Comparison of ENCODE assay signal across 11 cellular contexts in genomic region chr1:23593556-23594148, GRCh38. TPM values are rescaled to one million over a fixed set of nuclear protein-coding genes. Genes with fewer than 3 reads are reported as not detected.
DNase-seq lines count a peak whose midpoint lies in the region; ATAC-seq and TF ChIP-seq lines count a peak whose summit lies in the region.
"Had no signal": no experiment of that assay in that cellular context is flagged by ENCODE, and none has a peak within 500 bp of the region (broad histone marks: within the 10 kb centered on the region; RNA-seq: fewer than 3 reads in every experiment).

No MANE protein-coding gene starts in this region.

- no peaks in the 10 kb centered on the region for H3K36me3 ChIP-seq in mammary epithelial cell (ENCODE audit: insufficient read depth, low read length)
- H3K36me3 ChIP-seq: stomach had no signal

- no peak overlapping the region for H3K9ac ChIP-seq in mammary epithelial cell (ENCODE audit: insufficient read depth, low read length)

- DNase-seq in NCI-H82 (lab: John Stamatoyannopoulos, UW) (peak; percentile 25), NCI-H82 treated with DMSO at 0.1 percent for 48 hours (lab: John Stamatoyannopoulos, UW; ENCODE audit: unreplicated experiment) (no peak), NCI-H2081 (lab: John Stamatoyannopoulos, UW) (peak; percentile 69 to 88), mammary epithelial cell (peak; percentile 95), medulla oblongata (ENCODE audit: extremely low spot score) (no peak), NCI-H1930 (lab: John Stamatoyannopoulos, UW) (no peak)
- DNase-seq: effector memory CD8-positive, alpha-beta T cell; KG1; stomach had no signal

- no peaks in the 10 kb centered on the region for H3K9me3 ChIP-seq in mammary epithelial cell (replicated peaks; ENCODE audit: insufficient read depth, low read length)
- H3K9me3 ChIP-seq: stomach had no signal

- no peak for TF ChIP-seq CTCF in mammary epithelial cell (conservative IDR thresholded peaks at IDR 0.05 in 1 of 2, IDR thresholded peaks at IDR 0.05 in 1 of 2; ENCODE audit: extremely low read depth in 1 of 2, insufficient read depth in 1 of 2, low read depth in 1 of 2, low read length in 2 of 2)

- peaks cover 48% of the 10 kb centered on the region for H3K4me1 ChIP-seq in mammary epithelial cell (ENCODE audit: insufficient read depth, low read length)

- H3K79me2 ChIP-seq in mammary epithelial cell (ENCODE audit: insufficient read depth, low read length) = no peaks in the 10 kb centered on the region

- dilution Hi-C loops in mammary epithelial cell (cut with HindIII; ENCODE audit: low sequenced_read_pairs) = loop anchor here (5.0 kb wide), 2 partner anchors 41 to 44 kb away; no protein-coding TSS in a partner anchor

- peak overlapping the region; percentile 25 for H3K4me2 ChIP-seq in mammary epithelial cell (ENCODE audit: insufficient read depth, low read depth, low read length)

- in situ Hi-C loops in mammary epithelial cell (cut with MboI; ENCODE audit: low sequenced_read_pairs in 2 of 2) = no loop called here

- no peak overlapping the region for H3K4me3 ChIP-seq in mammary epithelial cell (replicated peaks in 1 of 3; ENCODE audit: insufficient read depth in 1 of 3, low read depth in 2 of 3, low read length in 3 of 3)
- no peak overlapping the region for H3K4me3 ChIP-seq in skin epidermis
- H3K4me3 ChIP-seq: stomach had no signal

- H4K20me1 ChIP-seq in mammary epithelial cell (ENCODE audit: insufficient read depth, low read length) = no peaks in the 10 kb centered on the region

- H3K27ac ChIP-seq in mammary epithelial cell (ENCODE audit: insufficient read depth, low read depth, low read length) = peak overlapping the region; percentile 81
- peak overlapping the region in 16 of 21 experiments; percentile 0 to 82 (median 47) for H3K27ac ChIP-seq in skin epidermis
- H3K27ac ChIP-seq: stomach had no signal

- no TSS peak for BruUV-seq in mammary epithelial cell (replicated peaks; lab: Mats Ljungman, UMichigan)

- 17% methylated on average over 6 of the region's 6 CpGs for WGBS in mammary epithelial cell (ENCODE audit: low coverage, missing lambda C conversion rate)

- CTCF ChIA-PET in mammary epithelial cell (lab: Charles Lee; ENCODE audit: low non-redundant PET) = no interaction called here

- intact Hi-C loops in mammary epithelial cell (cut with micrococcal nuclease) = loop anchor here (1.0 to 5.0 kb wide), 6 partner anchors 8 to 226 kb away; partner anchors contain the start of genes ID3 and ZNF436

- H3K27me3 ChIP-seq in mammary epithelial cell (ENCODE audit: insufficient read depth, low read length) = no peaks in the 10 kb centered on the region
- H3K27me3 ChIP-seq: stomach had no signal

- no peak for ATAC-seq in GM19452 (IDR thresholded peaks at IDR 0.05; ENCODE audit: unreplicated experiment)
- ATAC-seq: effector memory CD8-positive, alpha-beta T cell had no signal

- H2AFZ ChIP-seq in mammary epithelial cell (ENCODE audit: low read depth, low read length) = peak overlapping the region; percentile 29

RNA-seq across cellular contexts. Expression of gene ID3, which starts 34.4 kb away (rescaled TPM):
- 10 to 100 TPM; 53.6 to 53.8 TPM for total RNA-seq in mammary epithelial cell
- 31.7 TPM for polyA plus RNA-seq in mammary epithelial cell
- polyA minus RNA-seq in mammary epithelial cell = 22.4 TPM

Comparison
In these comparisons a context has a peak if more than half of its experiments do, and no peak if none do; other contexts are left out.
1. DNase-seq: peak in NCI-H82 (single experiment), NCI-H2081 (2 of 2) and mammary epithelial cell (single experiment); none in NCI-H82 treated with DMSO at 0.1 percent for 48 hours (single experiment), medulla oblongata (single experiment) and NCI-H1930 (0 of 2).